25 cellular contexts compared by ENCODE assay signal in the genomic region with DNA sequence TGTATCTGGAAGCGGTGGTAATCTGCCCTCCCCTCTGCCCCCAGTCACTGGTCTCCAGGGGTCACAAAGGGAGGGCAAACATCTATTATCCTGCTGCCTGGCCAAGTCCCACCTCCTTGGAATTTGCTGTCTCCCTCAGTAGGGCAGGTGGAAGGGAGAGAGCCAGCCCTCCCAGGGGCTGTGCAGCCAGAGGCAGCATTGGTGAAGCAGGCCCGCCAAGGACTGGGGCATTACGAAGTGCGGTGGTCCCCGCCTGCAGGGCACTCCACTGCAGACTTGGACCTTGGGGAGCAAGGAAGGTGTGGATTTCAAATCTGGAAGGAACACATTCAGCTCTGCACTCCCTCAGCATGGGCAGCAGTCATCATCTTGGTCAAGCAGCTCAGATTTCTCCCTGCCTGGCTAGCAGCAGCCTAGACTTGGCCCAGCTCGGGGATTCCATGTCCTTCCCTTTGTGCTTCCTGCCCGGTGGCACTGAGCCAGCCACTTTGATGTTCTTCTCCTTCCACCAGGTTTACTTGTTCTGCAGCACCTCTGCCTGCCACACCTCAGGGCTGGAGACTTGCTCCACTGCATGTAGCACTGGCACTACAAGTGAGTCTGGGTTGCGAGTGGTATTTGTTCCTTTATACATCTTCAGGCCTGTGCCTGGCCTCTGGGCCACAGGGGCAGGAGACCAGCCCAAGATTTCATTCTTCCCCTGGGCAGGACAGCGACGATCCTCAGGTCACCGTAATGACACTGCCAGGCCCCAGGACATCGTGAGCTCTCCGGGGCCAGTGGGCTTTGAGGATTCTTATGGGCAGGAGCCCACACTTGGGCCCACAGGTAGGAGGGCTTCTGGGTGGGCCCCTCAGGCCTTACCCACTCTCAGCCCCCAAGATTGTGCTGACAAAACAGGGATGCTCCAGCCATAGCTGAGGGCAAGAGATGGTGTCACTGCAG. TPM values are rescaled to one million over a fixed set of nuclear protein-coding genes. Genes with fewer than 3 reads are reported as not detected.
DNase-seq lines count a peak whose midpoint lies in the region; ATAC-seq lines count a peak whose summit lies in the region.
"Had no signal": no experiment of that assay in that cellular context is flagged by ENCODE, and none has a peak within 500 bp of the region (broad histone marks: within the 10 kb centered on the region; RNA-seq: fewer than 3 reads in every experiment).

No MANE protein-coding gene starts in this region.

- peaks cover 58% of the 10 kb centered on the region for H3K4me1 Mint-ChIP-seq in T-helper 2 cell treated with Interferon-gamma antibody and Interleukin-4, amounts not matched to agents 5 μg/mL and 100 μg/mL, for 36 hours (ENCODE audit: low read depth)

- H3K9me3 Mint-ChIP-seq in T-helper 2 cell treated with Interferon-gamma antibody and Interleukin-4, amounts not matched to agents 5 μg/mL and 100 μg/mL, for 36 hours, result no peaks in the 10 kb centered on the region
- H3K9me3 Mint-ChIP-seq: activated naive CD4-positive, alpha-beta T cell treated with anti-CD3 and anti-CD28 coated beads, Interleukin-2, amount 50 U/mL, for 72 hours; T-cell had no signal

- no peak for ATAC-seq in sciatic nerve
- ATAC-seq in stimulated activated naive CD8-positive, alpha-beta T cell treated with anti-CD3 and anti-CD28 coated beads, Interleukin-15, Interleukin-2, amounts not matched to agents 100 U/mL and 50 U/mL, for 24 hours, result no peak
- ATAC-seq: activated naive CD4-positive, alpha-beta T cell treated with anti-CD3 and anti-CD28 coated beads, Interleukin-2, amount 50 U/mL, for 72 hours; T-cell had no signal

- DNase-seq in T-helper 2 cell treated with Interferon-gamma antibody and Interleukin-4, amounts not matched to agents 5 μg/mL and 100 μg/mL, for 36 hours (ENCODE audit: low spot score), result no peak
- DNase-seq in T-helper 2 cell (no peak), ecto neural progenitor cell (ENCODE audit: low spot score) (peak; percentile 13), sciatic nerve (ENCODE audit: low spot score) (peak; percentile 60), GM19238 (ENCODE audit: insufficient read length, low spot score) (no peak)
- no peak for DNase-seq in stimulated activated naive CD8-positive, alpha-beta T cell treated with anti-CD3 and anti-CD28 coated beads, Interleukin-15, Interleukin-2, amounts not matched to agents 100 U/mL and 50 U/mL, for 24 hours
- DNase-seq: 8988T; activated CD4-positive, alpha-beta T cell treated with anti-CD3 and anti-CD28 coated beads for 4 hours; CD4-positive, alpha-beta memory T cell; central memory CD4-positive, alpha-beta T cell; dermis blood vessel endothelial cell; kidney; NCI-H1694; NCI-H2171; NCI-H524 treated with DMSO at 0.1 percent for 48 hours; stimulated activated CD8-positive, alpha-beta memory T cell treated with anti-CD3 and anti-CD28 coated beads, Interleukin-4, amount 100 ng/mL, for 48 hours; T-cell; transverse colon had no signal

- H3K27me3 Mint-ChIP-seq in T-helper 2 cell treated with Interferon-gamma antibody and Interleukin-4, amounts not matched to agents 5 μg/mL and 100 μg/mL, for 36 hours (ENCODE audit: low read depth), result no peaks in the 10 kb centered on the region
- H3K27me3 Mint-ChIP-seq: progenitor cell of endocrine pancreas had no signal

- peak overlapping the region; percentile 65 for H3K27ac Mint-ChIP-seq in T-helper 2 cell treated with Interferon-gamma antibody and Interleukin-4, amounts not matched to agents 5 μg/mL and 100 μg/mL, for 36 hours
- H3K27ac Mint-ChIP-seq: progenitor cell of endocrine pancreas, T-cell had no signal

- intact Hi-C loops in sciatic nerve (cut with DNase I), result no loop called here

- H3K4me3 Mint-ChIP-seq in T-helper 2 cell treated with Interferon-gamma antibody and Interleukin-4, amounts not matched to agents 5 μg/mL and 100 μg/mL, for 36 hours, result peak overlapping the region; percentile 16
- H3K4me3 Mint-ChIP-seq: CD4-positive, alpha-beta memory T cell; T-cell had no signal

- peaks cover 16% of the 10 kb centered on the region for H3K36me3 Mint-ChIP-seq in T-helper 2 cell treated with Interferon-gamma antibody and Interleukin-4, amounts not matched to agents 5 μg/mL and 100 μg/mL, for 36 hours (ENCODE audit: low read depth)
- H3K36me3 Mint-ChIP-seq: activated naive CD4-positive, alpha-beta T cell treated with anti-CD3 and anti-CD28 coated beads, Interleukin-2, amount 50 U/mL, for 72 hours had no signal

RNA-seq across cellular contexts. Expression of a gene that starts 7.4 kb away (rescaled TPM):
- total RNA-seq in sciatic nerve, result 0.85 TPM
- total RNA-seq: activated naive CD4-positive, alpha-beta T cell treated with anti-CD3 and anti-CD28 coated beads, Interleukin-2, amount 50 U/mL, for 72 hours; astrocyte; dermis blood vessel endothelial cell; glomerular endothelial cell; kidney; lung; progenitor cell of endocrine pancreas; SJSA1; transverse colon had no signal

RNA-seq across cellular contexts. Expression of a gene that starts 18.9 kb away (rescaled TPM):
- total RNA-seq in sciatic nerve, result 1.1 TPM
- total RNA-seq: astrocyte, dermis blood vessel endothelial cell, glomerular endothelial cell, LHCN-M2, SJSA1 had no signal

RNA-seq across cellular contexts. Expression of a gene that starts 31.7 kb away (rescaled TPM):
- 50.7 TPM for total RNA-seq in sciatic nerve

RNA-seq across cellular contexts. Expression of a gene that starts 32.8 kb away (rescaled TPM):
- total RNA-seq in sciatic nerve, result 16.5 TPM

RNA-seq across cellular contexts. Expression of a gene that starts 39.3 kb away (rescaled TPM):
- 128 TPM for total RNA-seq in sciatic nerve

Comparison
In these comparisons a context has a peak if more than half of its experiments do, and no peak if none do; other contexts are left out.
1. DNase-seq: peak in ecto neural progenitor cell (single experiment) and sciatic nerve (single experiment); none in T-helper 2 cell treated with Interferon-gamma antibody and Interleukin-4, amounts not matched to agents 5 μg/mL and 100 μg/mL, for 36 hours (single experiment), T-helper 2 cell (0 of 5), GM19238 (single experiment) and stimulated activated naive CD8-positive, alpha-beta T cell treated with anti-CD3 and anti-CD28 coated beads, Interleukin-15, Interleukin-2, amounts not matched to agents 100 U/mL and 50 U/mL, for 24 hours (single experiment).